11 cellular contexts compared by ENCODE assay signal in genomic region chr1:118085365-118085764, GRCh38.
"Had no signal": no experiment of that assay in that cellular context is flagged by ENCODE, and none has a peak within 500 bp of the region (broad histone marks: within the 10 kb centered on the region; RNA-seq: fewer than 3 reads in every experiment).

No MANE protein-coding gene starts in this region.

- H3K4me3 ChIP-seq: GM23248, GM23338, HAP-1 had no signal

- H3K4me3 Mint-ChIP-seq: GM23338, H9, HFFc6 had no signal

- H3K36me3 ChIP-seq: HAP-1 had no signal

- H3K4me2 ChIP-seq: GM23338 had no signal

- H2AFZ ChIP-seq: GM23248, GM23338 had no signal

- H3K4me1 ChIP-seq: HAP-1 had no signal

- H3K27ac ChIP-seq: GM23248 had no signal

- H3K9ac ChIP-seq: GM23248 had no signal

- H3K9me3 Mint-ChIP-seq: GM23338, H9, HFFc6 had no signal

- DNase-seq: GM23248, GOT3, H7, H9, HCEC 1CT, HFFc6 had no signal

- ATAC-seq: GM23338, HCT116 had no signal

- FAIRE-seq: H1, H54 had no signal

- H3K27ac Mint-ChIP-seq: GM23338, H9, HFFc6 had no signal

- H3K9me3 ChIP-seq: HAP-1 had no signal
